Comparison of ENCODE assay signal across 9 cellular contexts in the genomic region with DNA sequence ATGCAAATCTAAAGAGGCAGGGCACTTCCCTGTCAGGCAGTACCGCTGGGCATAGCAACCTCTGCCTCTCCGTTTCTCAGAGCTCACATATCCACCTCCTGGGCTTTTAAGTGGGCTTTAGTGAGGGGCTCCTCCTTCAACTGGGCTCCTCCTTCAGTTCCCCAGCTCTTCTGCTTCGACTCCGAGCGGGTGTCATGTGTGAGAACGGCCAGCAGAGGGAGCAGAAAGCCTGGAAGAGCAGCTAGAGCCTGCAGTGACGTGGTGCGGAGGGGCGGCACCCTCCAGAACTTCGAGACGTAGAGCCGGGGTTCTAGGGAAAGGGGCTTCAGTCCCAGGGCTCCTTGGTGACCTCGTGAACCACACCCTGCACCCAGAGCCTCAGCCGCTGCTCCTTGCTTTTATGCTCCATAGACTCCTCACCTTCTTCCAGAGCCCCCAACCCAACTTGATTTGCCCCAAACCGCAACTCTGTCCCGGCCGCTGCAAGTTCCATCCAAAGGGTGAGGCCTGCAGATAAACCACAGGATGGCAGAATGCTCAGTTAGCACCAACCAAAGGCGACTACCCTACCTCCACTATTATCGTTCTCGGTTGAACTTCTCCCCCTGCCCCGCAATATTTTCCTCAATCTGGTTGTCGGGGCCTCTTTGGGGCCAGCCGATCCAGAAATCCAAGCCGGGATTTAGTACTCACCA. TPM values are rescaled to one million over a fixed set of nuclear protein-coding genes. Genes with fewer than 3 reads are reported as not detected.
A peak's percentile ranks its signal among the peaks of the same experiment; 100 is the strongest.
DNase-seq lines count a peak whose midpoint lies in the region; ATAC-seq and TF ChIP-seq lines count a peak whose summit lies in the region.
"Had no signal": no experiment of that assay in that cellular context is flagged by ENCODE, and none has a peak within 500 bp of the region (broad histone marks: within the 10 kb centered on the region; RNA-seq: fewer than 3 reads in every experiment).

No MANE protein-coding gene starts in this region.

- H3K4me3 ChIP-seq in AG10803 (ENCODE audit: low read length): peak overlapping the region; percentile 83
- H3K4me3 ChIP-seq in kidney epithelial cell (ENCODE audit: low read depth, low read length): peak overlapping the region; percentile 61

- peak; percentile 45 for ATAC-seq in GM19025 (IDR thresholded peaks at IDR 0.05; ENCODE audit: low read depth, unreplicated experiment)
- peak; percentile 47 for ATAC-seq in HG03342 (IDR thresholded peaks at IDR 0.05; ENCODE audit: unreplicated experiment)
- ATAC-seq in activated CD4-positive, CD25-positive, alpha-beta regulatory T cell treated with anti-CD3 and anti-CD28 coated beads, Interleukin-2, amount 50 U/mL, for 24 hours: peak; percentile 73 to 76

- peak; percentile 95 for DNase-seq in AG10803 (ENCODE audit: low read depth)
- DNase-seq in NCI-H345 treated with DMSO at 0.1 percent for 48 hours (lab: John Stamatoyannopoulos, UW; ENCODE audit: unreplicated experiment): peak; percentile 93
- DNase-seq in cerebellum (ENCODE audit: low spot score): peak; percentile 92
- peak; percentile 79 for DNase-seq in kidney epithelial cell (ENCODE audit: low read depth)
- peak; percentile 98 for DNase-seq in stimulated activated CD4-positive, alpha-beta T cell treated with anti-CD3 and anti-CD28 coated beads, Interleukin-15, amount 100 ng/mL, for 24 hours

- H3K27me3 ChIP-seq in kidney epithelial cell (ENCODE audit: control insufficient read depth, insufficient read depth, low read length): no peaks in the 10 kb centered on the region

- TF ChIP-seq CTCF in AG10803 (conservative IDR thresholded peaks at IDR 0.05; ENCODE audit: low read length) (peak; percentile 94), kidney epithelial cell (IDR thresholded peaks at IDR 0.05; ENCODE audit: insufficient read depth, low read length, poor library complexity, severe bottlenecking) (peak; percentile 96)

- H3K36me3 ChIP-seq in kidney epithelial cell (ENCODE audit: control insufficient read depth, insufficient read depth, low read length): no peaks in the 10 kb centered on the region

RNA-seq across cellular contexts. Expression of gene GLI1, which starts 0.4 kb away (rescaled TPM):
- 4.5 TPM for total RNA-seq in cerebellum
- 1.6 TPM in 2 replicates for total RNA-seq in kidney epithelial cell

RNA-seq across cellular contexts. Expression of gene INHBE, which starts 4.1 kb away (rescaled TPM):
- not detected for total RNA-seq in cerebellum
- 4.4 and 8.7 TPM in 2 replicates for total RNA-seq in kidney epithelial cell

RNA-seq across cellular contexts. Expression of gene ARHGAP9, which starts 20.5 kb away (rescaled TPM):
- 2.1 TPM for total RNA-seq in cerebellum
- total RNA-seq in kidney epithelial cell: 1.1 and 2.9 TPM in 2 replicates

RNA-seq across cellular contexts. Expression of gene INHBC, which starts 24.6 kb away (rescaled TPM):
- total RNA-seq in cerebellum: not detected
- not detected in 2 replicates for total RNA-seq in kidney epithelial cell
- total RNA-seq: activated CD8-positive, alpha-beta memory T cell treated with anti-CD3 and anti-CD28 coated beads for 36 hours had no signal

RNA-seq across cellular contexts. Expression of gene R3HDM2, which starts 28.4 kb away (rescaled TPM):
- 35.0 TPM for total RNA-seq in cerebellum
- 17.9 and 18.5 TPM in 2 replicates for total RNA-seq in kidney epithelial cell

Comparison
In these comparisons a context has a peak if more than half of its experiments do, and no peak if none do; other contexts are left out.
1. Peak in every context shown above with its lines: DNase-seq, ATAC-seq and H3K4me3 ChIP-seq.